40 cellular contexts compared by ENCODE assay signal in genomic region chr1:4770713-4771112, GRCh38.
"Had no signal": no experiment of that assay in that cellular context is flagged by ENCODE, and none has a peak within 500 bp of the region (broad histone marks: within the 10 kb centered on the region; RNA-seq: fewer than 3 reads in every experiment).

No MANE protein-coding gene starts in this region.

- H3K36me3 Mint-ChIP-seq: activated naive CD4-positive, alpha-beta T cell treated with anti-CD3 and anti-CD28 coated beads, Interleukin-2, amount 10 ng/mL, durations not matched to agents 7 days and 5 days; activated naive CD4-positive, alpha-beta T cell treated with anti-CD3 and anti-CD28 coated beads, Interleukin-2, amount 50 U/mL, for 24 hours; activated naive CD4-positive, alpha-beta T cell treated with anti-CD3 and anti-CD28 coated beads, Interleukin-2, amount 50 U/mL, for 72 hours; activated naive CD8-positive, alpha-beta T cell; activated naive CD8-positive, alpha-beta T cell treated with anti-CD3 and anti-CD28 coated beads for 36 hours; activated naive CD8-positive, alpha-beta T cell treated with anti-CD3 and anti-CD28 coated beads, Interleukin-2, amount 10 ng/mL, durations not matched to agents 7 days and 5 days had no signal

- H3K4me1 ChIP-seq: adrenal gland, ascending aorta, body of pancreas, breast epithelium had no signal

- H3K27ac ChIP-seq: adrenal gland, ascending aorta, body of pancreas, brain microvascular endothelial cell, breast epithelium, cardiac muscle cell had no signal

- DNase-seq: activated effector memory CD4-positive, alpha-beta T cell treated with anti-CD3 and anti-CD28 coated beads, Interleukin-2, amount 50 U/mL, for 16 hours; activated effector memory CD4-positive, alpha-beta T cell treated with Interleukin-2 at 50 U/mL for 16 hours; activated gamma-delta T cell; activated gamma-delta T cell treated with Interleukin-2 at 50 U/mL for 16 hours; activated naive CD4-positive, alpha-beta T cell; activated naive CD4-positive, alpha-beta T cell treated with anti-CD3 and anti-CD28 coated beads for 36 hours; activated naive CD4-positive, alpha-beta T cell treated with anti-CD3 and anti-CD28 coated beads, Interleukin-2, amount 10 ng/mL, durations not matched to agents 7 days and 5 days; activated naive CD4-positive, alpha-beta T cell treated with anti-CD3 and anti-CD28 coated beads, Interleukin-2, amount 50 U/mL, for 16 hours; activated naive CD4-positive, alpha-beta T cell treated with Interleukin-2 at 50 U/mL for 16 hours; activated naive CD8-positive, alpha-beta T cell treated with anti-CD3 and anti-CD28 coated beads for 36 hours; activated naive CD8-positive, alpha-beta T cell treated with anti-CD3 and anti-CD28 coated beads, Interleukin-2, amount 10 ng/mL, durations not matched to agents 7 days and 5 days; activated naive CD8-positive, alpha-beta T cell treated with anti-CD3 and anti-CD28 coated beads, Interleukin-2, amount 50 U/mL, for 24 hours; activated T-cell treated with anti-CD3 and anti-CD28 coated beads, Interleukin-2, amount 50 U/mL, for 1 hour; activated T-cell treated with anti-CD3 and anti-CD28 coated beads, Interleukin-2, amount 50 U/mL, for 24 hours; activated T-cell treated with anti-CD3 and anti-CD28 coated beads, Interleukin-2, amount 50 U/mL, for 4 hours; activated T-cell treated with anti-CD3 and anti-CD28 coated beads, Interleukin-2, amount 50 U/mL, for 48 hours; activated T-cell treated with anti-CD3 and anti-CD28 coated beads, Interleukin-2, amount 50 U/mL, for 72 hours; adrenal gland; amniotic stem cell; amygdala; anterior cingulate cortex; aorta; body of pancreas; brain microvascular endothelial cell; caudate nucleus; central memory CD4-positive, alpha-beta T cell; cerebellar nuclear complex had no signal

- H3K27me3 ChIP-seq: adrenal gland, ascending aorta, body of pancreas, brain microvascular endothelial cell, breast epithelium, cardiac muscle cell had no signal

- H3K9me3 ChIP-seq: adrenal gland, ascending aorta, body of pancreas, breast epithelium had no signal

- H3K27me3 Mint-ChIP-seq: activated naive CD4-positive, alpha-beta T cell treated with anti-CD3 and anti-CD28 coated beads, Interleukin-2, amount 10 ng/mL, durations not matched to agents 7 days and 5 days; activated naive CD4-positive, alpha-beta T cell treated with anti-CD3 and anti-CD28 coated beads, Interleukin-2, amount 50 U/mL, for 24 hours; activated naive CD8-positive, alpha-beta T cell; activated naive CD8-positive, alpha-beta T cell treated with anti-CD3 and anti-CD28 coated beads for 36 hours; activated naive CD8-positive, alpha-beta T cell treated with anti-CD3 and anti-CD28 coated beads, Interleukin-2, amount 10 ng/mL, durations not matched to agents 7 days and 5 days; activated naive CD8-positive, alpha-beta T cell treated with anti-CD3 and anti-CD28 coated beads, Interleukin-2, amount 50 U/mL, for 24 hours; brain; central memory CD8-positive, alpha-beta T cell had no signal

- H3K9me3 Mint-ChIP-seq: activated naive CD4-positive, alpha-beta T cell treated with anti-CD3 and anti-CD28 coated beads for 36 hours; activated naive CD4-positive, alpha-beta T cell treated with anti-CD3 and anti-CD28 coated beads, Interleukin-2, amount 10 ng/mL, durations not matched to agents 7 days and 5 days; activated naive CD4-positive, alpha-beta T cell treated with anti-CD3 and anti-CD28 coated beads, Interleukin-2, amount 50 U/mL, for 24 hours; activated naive CD4-positive, alpha-beta T cell treated with anti-CD3 and anti-CD28 coated beads, Interleukin-2, amount 50 U/mL, for 72 hours; activated naive CD8-positive, alpha-beta T cell treated with anti-CD3 and anti-CD28 coated beads for 36 hours; activated naive CD8-positive, alpha-beta T cell treated with anti-CD3 and anti-CD28 coated beads, Interleukin-2, amount 10 ng/mL, durations not matched to agents 7 days and 5 days; activated naive CD8-positive, alpha-beta T cell treated with anti-CD3 and anti-CD28 coated beads, Interleukin-2, amount 50 U/mL, for 24 hours; activated T-cell treated with anti-CD3 and anti-CD28 coated beads, Interleukin-2, amount 50 U/mL, for 24 hours; activated T-cell treated with anti-CD3 and anti-CD28 coated beads, Interleukin-2, amount 50 U/mL, for 4 hours; activated T-cell treated with anti-CD3 and anti-CD28 coated beads, Interleukin-2, amount 50 U/mL, for 72 hours; activated T-helper 1 cell treated with anti-CD3 and anti-CD28 coated beads, Interleukin-12 subunit alpha, Interleukin-12 subunit beta, Interleukin-2, Interleukin-4 antibody, amounts not matched to agents 30 ng/mL and 10 ng/mL and 1 ng/mL, durations not matched to agents 14 hours and 24 hours and 36 hours; activated T-helper 17 cell treated with anti-CD3 and anti-CD28 coated beads, Interleukin-2, amount 50 U/mL, for 72 hours; activated T-helper 2 cell treated with anti-CD3 and anti-CD28 coated beads, Interferon-gamma antibody, Interleukin-2, Interleukin-4, amounts not matched to agents 10 μg/mL and 5 μg/mL and 100 μg/mL, durations not matched to agents 14 hours and 24 hours and 36 hours; brain; central memory CD8-positive, alpha-beta T cell had no signal

- H3K4me1 Mint-ChIP-seq: activated naive CD4-positive, alpha-beta T cell treated with anti-CD3 and anti-CD28 coated beads, Interleukin-2, amount 10 ng/mL, durations not matched to agents 7 days and 5 days; activated naive CD4-positive, alpha-beta T cell treated with anti-CD3 and anti-CD28 coated beads, Interleukin-2, amount 50 U/mL, for 24 hours; activated naive CD8-positive, alpha-beta T cell treated with anti-CD3 and anti-CD28 coated beads for 36 hours; activated naive CD8-positive, alpha-beta T cell treated with anti-CD3 and anti-CD28 coated beads, Interleukin-2, amount 10 ng/mL, durations not matched to agents 7 days and 5 days; activated naive CD8-positive, alpha-beta T cell treated with anti-CD3 and anti-CD28 coated beads, Interleukin-2, amount 50 U/mL, for 24 hours; activated T-helper 17 cell treated with anti-CD3 and anti-CD28 coated beads, Interleukin-2, amount 50 U/mL, for 72 hours; central memory CD8-positive, alpha-beta T cell had no signal

- H3K27ac Mint-ChIP-seq: activated naive CD4-positive, alpha-beta T cell treated with anti-CD3 and anti-CD28 coated beads for 36 hours; activated naive CD4-positive, alpha-beta T cell treated with anti-CD3 and anti-CD28 coated beads, Interleukin-2, amount 10 ng/mL, durations not matched to agents 7 days and 5 days; activated naive CD4-positive, alpha-beta T cell treated with anti-CD3 and anti-CD28 coated beads, Interleukin-2, amount 50 U/mL, for 24 hours; activated naive CD4-positive, alpha-beta T cell treated with anti-CD3 and anti-CD28 coated beads, Interleukin-2, amount 50 U/mL, for 72 hours; activated naive CD8-positive, alpha-beta T cell; activated naive CD8-positive, alpha-beta T cell treated with anti-CD3 and anti-CD28 coated beads for 36 hours; activated naive CD8-positive, alpha-beta T cell treated with anti-CD3 and anti-CD28 coated beads, Interleukin-2, amount 10 ng/mL, durations not matched to agents 7 days and 5 days; activated naive CD8-positive, alpha-beta T cell treated with anti-CD3 and anti-CD28 coated beads, Interleukin-2, amount 50 U/mL, for 24 hours; activated T-cell treated with anti-CD3 and anti-CD28 coated beads, Interleukin-2, amount 50 U/mL, for 24 hours; activated T-cell treated with anti-CD3 and anti-CD28 coated beads, Interleukin-2, amount 50 U/mL, for 72 hours; activated T-helper 1 cell treated with anti-CD3 and anti-CD28 coated beads, Interleukin-12 subunit alpha, Interleukin-12 subunit beta, Interleukin-2, Interleukin-4 antibody, amounts not matched to agents 30 ng/mL and 10 ng/mL and 1 ng/mL, durations not matched to agents 14 hours and 24 hours and 36 hours; activated T-helper 17 cell treated with anti-CD3 and anti-CD28 coated beads, Interleukin-2, amount 50 U/mL, for 72 hours; activated T-helper 2 cell treated with anti-CD3 and anti-CD28 coated beads, Interferon-gamma antibody, Interleukin-2, Interleukin-4, amounts not matched to agents 10 μg/mL and 5 μg/mL and 100 μg/mL, durations not matched to agents 14 hours and 24 hours and 36 hours had no signal

- ATAC-seq: activated naive CD4-positive, alpha-beta T cell treated with anti-CD3 and anti-CD28 coated beads, Interleukin-2, amount 50 U/mL, for 72 hours; activated naive CD8-positive, alpha-beta T cell treated with anti-CD3 and anti-CD28 coated beads, Interleukin-2, amount 50 U/mL, for 24 hours; activated T-cell treated with anti-CD3 and anti-CD28 coated beads, Interleukin-2, amount 50 U/mL, for 4 hours; activated T-cell treated with anti-CD3 and anti-CD28 coated beads, Interleukin-2, amount 50 U/mL, for 72 hours; activated T-helper 17 cell treated with anti-CD3 and anti-CD28 coated beads, Interleukin-2, amount 50 U/mL, for 72 hours; body of pancreas had no signal

- FAIRE-seq: astrocyte, bronchial epithelial cell had no signal

- H3K4me3 ChIP-seq: adrenal gland, ascending aorta, body of pancreas, breast epithelium, cardiac muscle cell had no signal

- H3K4me3 Mint-ChIP-seq: activated naive CD4-positive, alpha-beta T cell treated with anti-CD3 and anti-CD28 coated beads for 36 hours; activated naive CD4-positive, alpha-beta T cell treated with anti-CD3 and anti-CD28 coated beads, Interleukin-2, amount 10 ng/mL, durations not matched to agents 7 days and 5 days; activated naive CD4-positive, alpha-beta T cell treated with anti-CD3 and anti-CD28 coated beads, Interleukin-2, amount 50 U/mL, for 24 hours; activated naive CD8-positive, alpha-beta T cell; activated naive CD8-positive, alpha-beta T cell treated with anti-CD3 and anti-CD28 coated beads for 36 hours; activated naive CD8-positive, alpha-beta T cell treated with anti-CD3 and anti-CD28 coated beads, Interleukin-2, amount 10 ng/mL, durations not matched to agents 7 days and 5 days; activated naive CD8-positive, alpha-beta T cell treated with anti-CD3 and anti-CD28 coated beads, Interleukin-2, amount 50 U/mL, for 24 hours; activated T-cell treated with anti-CD3 and anti-CD28 coated beads, Interleukin-2, amount 50 U/mL, for 24 hours; activated T-cell treated with anti-CD3 and anti-CD28 coated beads, Interleukin-2, amount 50 U/mL, for 4 hours; activated T-cell treated with anti-CD3 and anti-CD28 coated beads, Interleukin-2, amount 50 U/mL, for 72 hours; activated T-helper 1 cell treated with anti-CD3 and anti-CD28 coated beads, Interleukin-12 subunit alpha, Interleukin-12 subunit beta, Interleukin-2, Interleukin-4 antibody, amounts not matched to agents 30 ng/mL and 10 ng/mL and 1 ng/mL, durations not matched to agents 14 hours and 24 hours and 36 hours; activated T-helper 17 cell treated with anti-CD3 and anti-CD28 coated beads, Interleukin-2, amount 50 U/mL, for 72 hours; brain; central memory CD8-positive, alpha-beta T cell had no signal

- H3K36me3 ChIP-seq: adrenal gland, ascending aorta, brain microvascular endothelial cell, breast epithelium, cardiac muscle cell had no signal
